Comparison of ENCODE assay signal across 22 cellular contexts in the genomic region with DNA sequence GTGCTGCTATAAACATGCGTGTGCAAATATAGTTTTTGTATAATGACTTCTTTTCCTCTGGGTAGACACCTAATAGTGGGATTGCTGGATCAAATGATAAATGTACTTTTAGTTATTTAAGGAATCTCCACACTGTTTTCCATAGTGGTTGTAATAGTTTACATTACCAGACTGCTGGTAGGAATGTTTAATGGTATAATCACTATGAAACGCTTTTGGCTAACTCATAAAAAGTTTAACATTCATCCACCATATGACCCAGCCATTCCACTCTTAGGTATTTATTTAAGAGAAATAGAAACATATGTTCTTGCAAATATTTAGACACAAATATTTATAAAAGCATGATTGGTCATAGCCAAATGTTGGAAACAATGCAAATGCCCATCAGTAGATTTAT. TPM values are rescaled to one million over a fixed set of nuclear protein-coding genes. Genes with fewer than 3 reads are reported as not detected.
DNase-seq lines count a peak whose midpoint lies in the region; FAIRE-seq and TF ChIP-seq lines count a peak whose summit lies in the region.
"Had no signal": no experiment of that assay in that cellular context is flagged by ENCODE, and none has a peak within 500 bp of the region (broad histone marks: within the 10 kb centered on the region; RNA-seq: fewer than 3 reads in every experiment).

No MANE protein-coding gene starts in this region.

- no peaks in the 10 kb centered on the region for H3K4me1 ChIP-seq in ovary (ENCODE audit: insufficient read depth)
- no peaks in the 10 kb centered on the region for H3K4me1 ChIP-seq in small intestine (ENCODE audit: control insufficient read depth in 2 of 2, insufficient read depth in 1 of 2, low read depth in 1 of 2, low read length in 1 of 2)
- H3K4me1 ChIP-seq: BE2C; BLaER1 treated with 17β-estradiol and CSF1 and Interleukin-3, amounts not matched to agents 10 nM and 100 nM had no signal

- WGBS in ovary, 3 donors, result 78 to 80% (median 78%) methylated on average over 2 of the region's 2 CpGs
- 78 to 86% (median 78%) methylated on average over 2 of the region's 2 CpGs for WGBS in small intestine, 3 donors

- peak; percentile 45 for DNase-seq in AG04450 (ENCODE audit: low read depth, low spot score)
- peak; percentile 36 for DNase-seq in HFF-Myc (ENCODE audit: extremely low read depth, low read depth)
- DNase-seq in fibroblast of peridontal ligament (ENCODE audit: extremely low read depth), result peak; percentile 3
- no peak for DNase-seq in ovary
- DNase-seq in small intestine, result no peak
- no peak for DNase-seq in mucosa of gallbladder (ENCODE audit: low spot score)
- DNase-seq: AML-193; BE2C; CD4-positive, alpha-beta T cell; CD8-positive, alpha-beta memory T cell; DMS 273 treated with DMSO at 0.1 percent for 48 hours; DMS79; GM23248; H7; HCEC 1CT had no signal

- H3K27me3 ChIP-seq in AG04450 (ENCODE audit: control insufficient read depth, insufficient read depth, low read length) (no peaks in the 10 kb centered on the region), ovary (no peaks in the 10 kb centered on the region), small intestine (ENCODE audit: control insufficient read depth in 2 of 2, insufficient read depth in 2 of 2, low read length in 2 of 2) (no peaks in the 10 kb centered on the region)
- H3K27me3 ChIP-seq: BE2C; BLaER1 treated with 17β-estradiol and CSF1 and Interleukin-3, amounts not matched to agents 10 nM and 100 nM had no signal

- H3K27ac ChIP-seq in AG04450 (ENCODE audit: low read depth, low read length) (no peak overlapping the region), ovary (no peak overlapping the region), small intestine (ENCODE audit: low read depth in 1 of 2, low read length in 1 of 2) (no peak overlapping the region)
- H3K27ac ChIP-seq: 22Rv1; BLaER1 treated with 17β-estradiol and CSF1 and Interleukin-3, amounts not matched to agents 10 nM and 100 nM; GM23248 had no signal

- no peak for TF ChIP-seq EP300 in ovary (IDR thresholded peaks at IDR 0.05)

- no peak for TF ChIP-seq POLR2A in ovary (IDR thresholded peaks at IDR 0.05)

- CTCF ChIA-PET in AG04450 (lab: Charles Lee), result interaction anchor here (0.6 kb wide), 1 partner anchor 51 kb away, joined by 3 read pairs; no protein-coding TSS in a partner anchor

- H3K4me3 ChIP-seq in AG04450 (ENCODE audit: low read depth, low read length) (no peak overlapping the region), HFF-Myc (replicated peaks; ENCODE audit: low read depth, low read length) (no peak overlapping the region), ovary (no peak overlapping the region), small intestine (ENCODE audit: low read depth in 1 of 2, low read length in 2 of 2) (no peak overlapping the region)
- H3K4me3 ChIP-seq: BLaER1 treated with 17β-estradiol and CSF1 and Interleukin-3, amounts not matched to agents 10 nM and 100 nM; GM23248 had no signal

- POLR2A ChIA-PET in AG04450 (lab: Yijun Ruan, JAX), result no interaction called here

- H3K9me3 ChIP-seq in AG04450 (ENCODE audit: control insufficient read depth, insufficient read depth, low read length) (no peaks in the 10 kb centered on the region), ovary (no peaks in the 10 kb centered on the region), small intestine (ENCODE audit: control insufficient read depth, low read depth) (no peaks in the 10 kb centered on the region)
- H3K9me3 ChIP-seq: BE2C had no signal

- TF ChIP-seq CTCF in AG04450 (IDR thresholded peaks at IDR 0.05; ENCODE audit: low read depth, low read length) (peak; percentile 31), HFF-Myc (IDR thresholded peaks at IDR 0.05; ENCODE audit: low read depth, low read length, missing control alignments) (no peak), ovary (IDR thresholded peaks at IDR 0.05) (no peak)

- no peaks in the 10 kb centered on the region for H3K36me3 ChIP-seq in ovary
- no peaks in the 10 kb centered on the region for H3K36me3 ChIP-seq in small intestine (ENCODE audit: control insufficient read depth in 2 of 2, insufficient read depth in 2 of 2, low read length in 2 of 2)
- H3K36me3 ChIP-seq: BE2C; BLaER1 treated with 17β-estradiol and CSF1 and Interleukin-3, amounts not matched to agents 10 nM and 100 nM had no signal

- intact Hi-C loops in ovary (cut with DNase I), result no loop called here

- FAIRE-seq in small intestine (lab: Jason Lieb, UNC), result no peak
- FAIRE-seq: A204.1, D721Med, G401.6, GM12892, H1 had no signal

RNA-seq across cellular contexts. Expression of a gene that starts 32.1 kb away (rescaled TPM):
- polyA plus RNA-seq in AG04450 (2011; rRNA removed), result 0.01 and 0.10 TPM in 2 replicates
- not detected in 2 replicates for polyA minus RNA-seq in AG04450 (2011; rRNA and poly(A)+ RNA removed)
- 1 to 10 TPM in 6 of 7 donors, under 1 TPM in 1; 0.94 to 7.6 (median 1.8) TPM for total RNA-seq in ovary
- 1 to 10 TPM in 1 of 2 donors, under 1 TPM in 1; 0.52 to 2.3 TPM for polyA plus RNA-seq in ovary
- 10 to 100 TPM in 1 of 3 donors, 1 to 10 TPM in 1, under 1 TPM in 1; 0.82 to 12.2 (median 2.9) TPM for polyA plus RNA-seq in small intestine
- total RNA-seq in mucosa of gallbladder, result 4.2 TPM
- total RNA-seq: CD4-positive, alpha-beta T cell; GM23248; H1; H7 had no signal
- polyA plus RNA-seq: CD8-positive, alpha-beta memory T cell; GM23248; H1 had no signal

Comparison
In these comparisons a context has a peak if more than half of its experiments do, and no peak if none do; other contexts are left out.
1. DNase-seq: peak in AG04450 (single experiment), HFF-Myc (single experiment) and fibroblast of peridontal ligament (single experiment); none in ovary (0 of 5), small intestine (single experiment) and mucosa of gallbladder (single experiment).